In genomic region chr4:185324361-185324760, GRCh38 we compare ENCODE assay signal across 8 cellular contexts.
A peak's percentile ranks its signal among the peaks of the same experiment; 100 is the strongest.
DNase-seq lines count a peak whose midpoint lies in the region; ATAC-seq and TF ChIP-seq lines count a peak whose summit lies in the region.
"Not testable (repeated sequence)": the region's sequence is repeated elsewhere in the genome, so short reads cannot be mapped to it uniquely, and the experiment has no call there.

No MANE protein-coding gene starts in this region.

- DNase-seq in Caco-2 = peak; percentile 49 to 62
- DNase-seq in M059J (ENCODE audit: low read depth) = peak; percentile 73
- not testable (repeated sequence) for DNase-seq in activated naive CD4-positive, alpha-beta T cell treated with anti-CD3 and anti-CD28 coated beads, Interleukin-2, amount 50 U/mL, for 72 hours (ENCODE audit: low spot score in 2 of 2); brain microvascular endothelial cell; endothelial cell (ENCODE audit: low spot score); osteocyte (ENCODE audit: extremely low spot score, unreplicated experiment); smooth muscle cell (lab: John Stamatoyannopoulos, UW; ENCODE audit: unreplicated experiment)
- peak; percentile 21 for DNase-seq in mesendoderm

- not testable (repeated sequence) for H3K23ac ChIP-seq in mesendoderm (ENCODE audit: low read length)

- not testable (repeated sequence) for H4K20me1 ChIP-seq in smooth muscle cell (ENCODE audit: low read depth)

- not testable (repeated sequence) for H3K4me2 ChIP-seq in mesendoderm (ENCODE audit: low read length)
- H3K4me2 ChIP-seq in smooth muscle cell = peak overlapping the region; percentile 27

- not testable (repeated sequence) for H3K79me1 ChIP-seq in mesendoderm (ENCODE audit: low read length)

- H2AFZ ChIP-seq in smooth muscle cell (ENCODE audit: low read depth) = not testable (repeated sequence)

- intact Hi-C loops in Caco-2 (cut with micrococcal nuclease; ENCODE audit: unreplicated experiment) = not testable (repeated sequence)

- H3K27ac Mint-ChIP-seq in Caco-2 (ENCODE audit: unreplicated experiment) = peak overlapping the region; percentile 36
- peak overlapping the region; percentile 15 to 20 for H3K27ac Mint-ChIP-seq in activated naive CD4-positive, alpha-beta T cell treated with anti-CD3 and anti-CD28 coated beads, Interleukin-2, amount 50 U/mL, for 72 hours
- H3K27ac Mint-ChIP-seq in endothelial cell (ENCODE audit: unreplicated experiment) = not testable (repeated sequence)
- peak overlapping the region; percentile 11 for H3K27ac Mint-ChIP-seq in osteocyte (ENCODE audit: unreplicated experiment)

- not testable (repeated sequence) for H3K27me3 ChIP-seq in Caco-2 (replicated peaks; ENCODE audit: control insufficient read depth, insufficient read depth, low read length); brain microvascular endothelial cell (replicated peaks); mesendoderm (ENCODE audit: insufficient read depth, low read length, poor library complexity); smooth muscle cell (ENCODE audit: low read depth)

- in situ Hi-C loops in brain microvascular endothelial cell (cut with HindIII; ENCODE audit: low pct_ligation_motif_present, low sequenced_read_pairs) = not testable (repeated sequence)

- not testable (repeated sequence) for H3K27me3 Mint-ChIP-seq in Caco-2 (ENCODE audit: insufficient read depth, unreplicated experiment); endothelial cell (ENCODE audit: unreplicated experiment); osteocyte (ENCODE audit: unreplicated experiment)

- H3K9me3 Mint-ChIP-seq in Caco-2 (ENCODE audit: unreplicated experiment) = peaks cover 29% of the 10 kb centered on the region
- H3K9me3 Mint-ChIP-seq in activated naive CD4-positive, alpha-beta T cell treated with anti-CD3 and anti-CD28 coated beads, Interleukin-2, amount 50 U/mL, for 72 hours; endothelial cell (ENCODE audit: unreplicated experiment); osteocyte (ENCODE audit: unreplicated experiment): not testable (repeated sequence)

- not testable (repeated sequence) for H2AK5ac ChIP-seq in mesendoderm (ENCODE audit: low read length)

- H3K4me3 Mint-ChIP-seq in Caco-2 (ENCODE audit: unreplicated experiment) = peak overlapping the region; percentile 29
- peak overlapping the region; percentile 16 for H3K4me3 Mint-ChIP-seq in endothelial cell (ENCODE audit: unreplicated experiment)
- H3K4me3 Mint-ChIP-seq in osteocyte (ENCODE audit: unreplicated experiment) = not testable (repeated sequence)

- H3K4ac ChIP-seq in mesendoderm (ENCODE audit: low read depth, low read length) = not testable (repeated sequence)

- not testable (repeated sequence) for TF ChIP-seq CTCF in Caco-2 (IDR thresholded peaks at IDR 0.05; ENCODE audit: insufficient read depth in 1 of 2, low read depth in 1 of 2, low read length in 1 of 2, severe bottlenecking in 1 of 2, unreplicated experiment in 1 of 2); brain microvascular endothelial cell (IDR thresholded peaks at IDR 0.05; ENCODE audit: low read depth, low read length, missing control alignments); endothelial cell (IDR thresholded peaks at IDR 0.05; ENCODE audit: unreplicated experiment); osteocyte (IDR thresholded peaks at IDR 0.05); smooth muscle cell (IDR thresholded peaks at IDR 0.05; ENCODE audit: borderline replicate concordance, insufficient read depth, poor library complexity, severe bottlenecking)

- not testable (repeated sequence) for H2BK15ac ChIP-seq in mesendoderm (replicated peaks; ENCODE audit: low read depth)

- H3K4me3 ChIP-seq in Caco-2 (ENCODE audit: low read depth, low read length); brain microvascular endothelial cell (ENCODE audit: low read depth, low read length); mesendoderm (ENCODE audit: low read length); smooth muscle cell: not testable (repeated sequence)

- H3K36me3 ChIP-seq in Caco-2 (ENCODE audit: control insufficient read depth, insufficient read depth, low read length); brain microvascular endothelial cell (replicated peaks); mesendoderm (ENCODE audit: control insufficient read depth, insufficient read depth, low read length); smooth muscle cell (ENCODE audit: low read depth): not testable (repeated sequence)

- WGBS in mesendoderm (ENCODE audit: extremely low coverage, insufficient coverage, low lambda C conversion rate) = no CpG with 5 or more reads among the region's 6 CpGs
- 32% methylated on average over 6 of the region's 6 CpGs for WGBS in smooth muscle cell (ENCODE audit: low lambda C conversion rate)

- not testable (repeated sequence) for BruUV-seq in Caco-2 (replicated peaks; lab: Mats Ljungman, UMichigan)

- H4K8ac ChIP-seq in mesendoderm (ENCODE audit: low read depth, low read length) = not testable (repeated sequence)

- H2BK120ac ChIP-seq in mesendoderm (ENCODE audit: low read depth, low read length) = not testable (repeated sequence)

- H4K5ac ChIP-seq in mesendoderm (ENCODE audit: low read length) = not testable (repeated sequence)

- H3F3A ChIP-seq in smooth muscle cell (ENCODE audit: low read depth) = peaks cover 15% of the 10 kb centered on the region

- H3K4me1 Mint-ChIP-seq in Caco-2 (ENCODE audit: low read depth, unreplicated experiment) (peaks cover 14% of the 10 kb centered on the region), osteocyte (ENCODE audit: unreplicated experiment) (peaks cover 14% of the 10 kb centered on the region)
- H3K4me1 Mint-ChIP-seq in endothelial cell (ENCODE audit: unreplicated experiment) = not testable (repeated sequence)

- CTCF ChIA-PET in Caco-2 (lab: Charles Lee) = not testable (repeated sequence)

- not testable (repeated sequence) for H3K79me2 ChIP-seq in mesendoderm (ENCODE audit: control insufficient read depth, insufficient read depth, low read length); smooth muscle cell (ENCODE audit: low read depth)

- not testable (repeated sequence) for H3K18ac ChIP-seq in mesendoderm (ENCODE audit: low read length)

- H2BK5ac ChIP-seq in mesendoderm (ENCODE audit: low read length) = not testable (repeated sequence)

- peak overlapping the region; percentile 38 for H3K27ac ChIP-seq in brain microvascular endothelial cell
- H3K27ac ChIP-seq in mesendoderm (ENCODE audit: low read depth, low read length) = not testable (repeated sequence)
- H3K27ac ChIP-seq in smooth muscle cell (ENCODE audit: low read depth) = peak overlapping the region; percentile 84

- peaks cover 59% of the 10 kb centered on the region for H3K9me3 ChIP-seq in Caco-2
- not testable (repeated sequence) for H3K9me3 ChIP-seq in smooth muscle cell (replicated peaks; ENCODE audit: low read depth)

- peaks cover 38% of the 10 kb centered on the region for H3K36me3 Mint-ChIP-seq in Caco-2 (ENCODE audit: insufficient read depth, unreplicated experiment)
- H3K36me3 Mint-ChIP-seq in activated naive CD4-positive, alpha-beta T cell treated with anti-CD3 and anti-CD28 coated beads, Interleukin-2, amount 50 U/mL, for 72 hours = peaks cover 8 to 22% of the 10 kb centered on the region in 2 donors
- H3K36me3 Mint-ChIP-seq in endothelial cell (ENCODE audit: low read depth, unreplicated experiment) = peaks cover 45% of the 10 kb centered on the region
- H3K36me3 Mint-ChIP-seq in osteocyte (ENCODE audit: unreplicated experiment) = peaks cover 45% of the 10 kb centered on the region

- ATAC-seq in activated naive CD4-positive, alpha-beta T cell treated with anti-CD3 and anti-CD28 coated beads, Interleukin-2, amount 50 U/mL, for 72 hours = not testable (repeated sequence)

- POLR2A ChIA-PET in Caco-2 (lab: Charles Lee) = not testable (repeated sequence)

- H3K4me1 ChIP-seq in Caco-2 = peaks cover 18% of the 10 kb centered on the region; the same call in 1 of the 2 replicates
- not testable (repeated sequence) for H3K4me1 ChIP-seq in mesendoderm (ENCODE audit: control insufficient read depth, low read depth, low read length); smooth muscle cell (ENCODE audit: low read depth)

- H3K9ac ChIP-seq in mesendoderm (ENCODE audit: low read length); smooth muscle cell (ENCODE audit: low read depth): not testable (repeated sequence)

- H3K56ac ChIP-seq in mesendoderm (ENCODE audit: low read length) = not testable (repeated sequence)
